ENCODE assay signal across 8 cellular contexts in genomic region chr2:226030369-226031077, GRCh38.
DNase-seq lines count a peak whose midpoint lies in the region; ATAC-seq, FAIRE-seq and TF ChIP-seq lines count a peak whose summit lies in the region.

No MANE protein-coding gene starts in this region.

- peaks cover 4% of the 10 kb centered on the region; the same call in 1 of the 2 replicates for H3K27me3 Mint-ChIP-seq in H9 (ENCODE audit: low read depth)
- peaks cover 1% of the 10 kb centered on the region for H3K27me3 Mint-ChIP-seq in glutamatergic neuron (ENCODE audit: unreplicated experiment)

- H4K91ac ChIP-seq in H9 (ENCODE audit: insufficient read length, low read depth, low read length): no peak overlapping the region

- no peak overlapping the region for H2BK5ac ChIP-seq in H9 (ENCODE audit: insufficient read length, low read length)

- H2AK5ac ChIP-seq in H9 (ENCODE audit: insufficient read length, low read length): no peak overlapping the region

- no CpG with 5 or more reads among the region's 14 CpGs for WGBS in H9 (ENCODE audit: extremely low coverage, insufficient read length, low lambda C conversion rate)

- no peak for DNase-seq in H9
- DNase-seq in SKM-1 (lab: John Stamatoyannopoulos, UW; ENCODE audit: unreplicated experiment): peak; percentile 74
- DNase-seq in glutamatergic neuron: no peak
- DNase-seq in stimulated activated naive CD4-positive, alpha-beta T cell (lab: John Stamatoyannopoulos, UW): no peak
- DNase-seq in GM19239 (ENCODE audit: insufficient read length, low spot score): no peak

- FAIRE-seq in GM19239 (lab: Jason Lieb, UNC): no peak

- no peaks in the 10 kb centered on the region for H3K36me3 ChIP-seq in rectal smooth muscle tissue (ENCODE audit: control insufficient read depth, insufficient read depth, low read length)

- no peak overlapping the region for H3K4ac ChIP-seq in H9 (ENCODE audit: low read depth, low read length)

- H3K27ac ChIP-seq in 22Rv1 (peak overlapping the region; percentile 39), H9 (ENCODE audit: insufficient read length, low read depth, low read length) (no peak overlapping the region), rectal smooth muscle tissue (ENCODE audit: low read depth, low read length) (peak overlapping the region; percentile 36)

- no peaks in the 10 kb centered on the region for H4K20me1 ChIP-seq in H9 (ENCODE audit: control insufficient read depth, insufficient read depth, insufficient read length)

- H3K79me1 ChIP-seq in H9 (ENCODE audit: insufficient read depth, low read depth, low read length, poor library complexity, severe bottlenecking): no peaks in the 10 kb centered on the region

- no peaks in the 10 kb centered on the region for H3K27me3 ChIP-seq in H9 (ENCODE audit: insufficient read depth, low read length)
- no peaks in the 10 kb centered on the region for H3K27me3 ChIP-seq in rectal smooth muscle tissue (ENCODE audit: control insufficient read depth, insufficient read depth, low read length)

- H3K27ac Mint-ChIP-seq in H9: peak overlapping the region in 2 of 3 experiments; percentile 93 to 97; a peak in 4 of 7 replicates
- peak overlapping the region; percentile 83 for H3K27ac Mint-ChIP-seq in glutamatergic neuron (ENCODE audit: unreplicated experiment)

- H3K56ac ChIP-seq in H9 (ENCODE audit: insufficient read length, low read depth, low read length): no peak overlapping the region

- no peak overlapping the region for H4K8ac ChIP-seq in H9 (replicated peaks; ENCODE audit: insufficient read length, low read depth, low read length)

- peaks cover 24 to 26% of the 10 kb centered on the region in 2 experiments for H3K4me1 Mint-ChIP-seq in H9
- peaks cover 12% of the 10 kb centered on the region for H3K4me1 Mint-ChIP-seq in glutamatergic neuron (ENCODE audit: low read depth, unreplicated experiment)

- peaks cover 5% of the 10 kb centered on the region for H3K4me1 ChIP-seq in H9 (ENCODE audit: insufficient read depth, low read length)
- H3K4me1 ChIP-seq in rectal smooth muscle tissue (ENCODE audit: control insufficient read depth, insufficient read depth, low read length): peaks cover 6% of the 10 kb centered on the region

- no peak overlapping the region for H3K18ac ChIP-seq in H9 (ENCODE audit: insufficient read length, low read depth, low read length)

- no peaks in the 10 kb centered on the region for H3K36me3 Mint-ChIP-seq in H9 (ENCODE audit: insufficient read depth in 1 of 3, low read depth in 3 of 3)
- H3K36me3 Mint-ChIP-seq in glutamatergic neuron (ENCODE audit: unreplicated experiment): no peaks in the 10 kb centered on the region

- no peaks in the 10 kb centered on the region for H3K79me2 ChIP-seq in H9 (ENCODE audit: insufficient read depth, low read length)

- no peak overlapping the region for H2BK15ac ChIP-seq in H9 (ENCODE audit: low read depth, low read length)

- TF ChIP-seq CTCF in 22Rv1 (IDR thresholded peaks at IDR 0.05) (no peak), H9 (conservative IDR thresholded peaks at IDR 0.05) (no peak), glutamatergic neuron (IDR thresholded peaks at IDR 0.05; ENCODE audit: partially characterized antibody, unreplicated experiment) (no peak)

- H2AFZ ChIP-seq in H9 (ENCODE audit: low read length): no peak overlapping the region

- H4K5ac ChIP-seq in H9 (ENCODE audit: insufficient read length, low read depth, low read length): no peak overlapping the region

- no peak overlapping the region for H3K9ac ChIP-seq in H9 (ENCODE audit: extremely low read depth, insufficient read length, low read length)
- no peak overlapping the region for H3K9ac ChIP-seq in rectal smooth muscle tissue (ENCODE audit: low read length)

- H3T11ph ChIP-seq in H9 (ENCODE audit: low read length): no peak overlapping the region

- H3K4me3 ChIP-seq in rectal smooth muscle tissue (ENCODE audit: low read length): peak overlapping the region; percentile 77

- peaks cover 5% of the 10 kb centered on the region for H3K23me2 ChIP-seq in H9 (ENCODE audit: insufficient read length, low read depth, low read length, poor library complexity, severe bottlenecking)

- H3K9me3 Mint-ChIP-seq in H9 (no peaks in the 10 kb centered on the region; a peak in 1 of 5 replicates), glutamatergic neuron (ENCODE audit: unreplicated experiment) (no peaks in the 10 kb centered on the region)

- H3K23ac ChIP-seq in H9 (ENCODE audit: insufficient read length, low read depth, low read length): no peak overlapping the region

- H2BK120ac ChIP-seq in H9 (ENCODE audit: low read depth, low read length, poor library complexity, severe bottlenecking): no peak overlapping the region

- no peak overlapping the region for H2BK20ac ChIP-seq in H9 (ENCODE audit: low read depth, low read length, poor library complexity, severe bottlenecking)

- H3K4me2 ChIP-seq in H9 (ENCODE audit: insufficient read depth, insufficient read length, low read length): peak overlapping the region; percentile 61

- no peak overlapping the region for H2BK12ac ChIP-seq in H9 (ENCODE audit: insufficient read length, low read depth, low read length)

- H3K4me3 Mint-ChIP-seq in H9: peak overlapping the region; percentile 75 to 88
- H3K4me3 Mint-ChIP-seq in glutamatergic neuron (ENCODE audit: unreplicated experiment): peak overlapping the region; percentile 90

- no peak overlapping the region for H3K14ac ChIP-seq in H9 (ENCODE audit: insufficient read depth, low read length)

- H3K9me3 ChIP-seq in H9 (ENCODE audit: control insufficient read depth, low read depth, low read length): no peaks in the 10 kb centered on the region

- no peak for ATAC-seq in GM21529 (IDR thresholded peaks at IDR 0.05; ENCODE audit: unreplicated experiment)
